8 cellular contexts compared by ENCODE assay signal in the genomic region with DNA sequence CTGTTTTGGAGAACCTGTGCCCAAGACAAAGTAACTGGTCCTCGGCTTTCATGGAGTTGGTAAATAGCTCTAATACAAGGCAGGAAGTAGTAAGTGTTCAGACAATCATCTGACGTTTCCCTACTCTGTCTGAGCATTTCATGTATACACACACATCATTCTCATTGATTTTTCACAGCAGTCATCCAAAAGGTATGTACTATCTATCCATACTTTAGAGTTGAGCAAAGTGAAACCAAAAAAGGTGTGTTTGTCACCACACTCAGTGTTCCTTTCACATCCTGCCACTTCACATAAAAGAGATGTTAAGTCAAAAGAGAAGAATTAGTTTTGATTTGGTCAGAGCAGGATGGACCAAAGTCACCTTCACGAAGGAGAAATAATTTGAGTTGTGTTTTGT. TPM values are rescaled to one million over a fixed set of nuclear protein-coding genes. Genes with fewer than 3 reads are reported as not detected.
DNase-seq lines count a peak whose midpoint lies in the region; ATAC-seq, FAIRE-seq and TF ChIP-seq lines count a peak whose summit lies in the region.
"Not testable (repeated sequence)": the region's sequence is repeated elsewhere in the genome, so short reads cannot be mapped to it uniquely, and the experiment has no call there.

No MANE protein-coding gene starts in this region.

- not testable (repeated sequence) for FAIRE-seq in GM12878 (lab: Jason Lieb, UNC)

- not testable (repeated sequence) for H3K9me3 ChIP-seq in CD4-positive, alpha-beta T cell (ENCODE audit: control insufficient read depth, low read length); GM12878 (replicated peaks; ENCODE audit: control insufficient read depth, insufficient read depth, low read length)

- TF ChIP-seq POLR2A in GM12878 (IDR thresholded peaks at IDR 0.05; ENCODE audit: low read depth, low read length): not testable (repeated sequence)

- POLR2A ChIA-PET in CD4-positive, alpha-beta T cell (lab: Charles Lee); activated CD8-positive, alpha-beta T cell treated with anti-CD3 and anti-CD28 coated beads for 36 hours (lab: Charles Lee); GM12878 (lab: Charles Lee): not testable (repeated sequence)

- not testable (repeated sequence) for H3K36me3 ChIP-seq in GM12878 (ENCODE audit: control insufficient read depth in 2 of 2, insufficient read depth in 2 of 2, low read length in 1 of 2)

- TF ChIP-seq EP300 in GM12878 (IDR thresholded peaks at IDR 0.05; ENCODE audit: borderline replicate concordance in 1 of 2, control insufficient read depth in 1 of 2, low read depth in 2 of 2, low read length in 2 of 2): not testable (repeated sequence)

- not testable (repeated sequence) for H2AFZ ChIP-seq in GM12878 (ENCODE audit: control insufficient read depth, low read depth, low read length)

- CTCF ChIA-PET in CD4-positive, alpha-beta T cell (lab: Charles Lee); activated CD8-positive, alpha-beta T cell treated with anti-CD3 and anti-CD28 coated beads for 36 hours (lab: Charles Lee); GM12878 (lab: Yijun Ruan, JAX): not testable (repeated sequence)

- not testable (repeated sequence) for H3K4me2 ChIP-seq in GM12878 (ENCODE audit: control insufficient read depth, insufficient read depth)

- H3K36me3 Mint-ChIP-seq in CD4-positive, alpha-beta T cell (ENCODE audit: low read depth); activated CD8-positive, alpha-beta T cell treated with anti-CD3 and anti-CD28 coated beads for 36 hours (ENCODE audit: low read depth): not testable (repeated sequence)

- not testable (repeated sequence) for TF ChIP-seq CTCF in CD4-positive, alpha-beta T cell (IDR thresholded peaks at IDR 0.05); activated CD8-positive, alpha-beta T cell treated with anti-CD3 and anti-CD28 coated beads for 36 hours (IDR thresholded peaks at IDR 0.05); GM12878 (IDR thresholded peaks at IDR 0.05 in 2 of 3, conservative IDR thresholded peaks at IDR 0.05 in 1 of 3; ENCODE audit: control insufficient read depth in 2 of 3, extremely low read depth in 1 of 3, insufficient read depth in 1 of 3, low read depth in 3 of 3, low read length in 3 of 3)

- in situ Hi-C loops in GM12878 (cut with MboI): not testable (repeated sequence)

- H3K4me1 Mint-ChIP-seq in CD4-positive, alpha-beta T cell (ENCODE audit: low read depth); activated CD8-positive, alpha-beta T cell treated with anti-CD3 and anti-CD28 coated beads for 36 hours (ENCODE audit: low read depth); stimulated activated naive CD8-positive, alpha-beta T cell treated with anti-CD3 and anti-CD28 coated beads, Interleukin-15, amount 100 ng/mL, for 72 hours: not testable (repeated sequence)

- H3K79me2 ChIP-seq in GM12878 (ENCODE audit: control insufficient read depth, insufficient read depth, low read length): not testable (repeated sequence)

- H3K9me3 Mint-ChIP-seq in CD4-positive, alpha-beta T cell; activated CD8-positive, alpha-beta T cell treated with anti-CD3 and anti-CD28 coated beads for 36 hours; stimulated activated naive CD8-positive, alpha-beta T cell treated with anti-CD3 and anti-CD28 coated beads, Interleukin-15, amount 100 ng/mL, for 72 hours: not testable (repeated sequence)

- not testable (repeated sequence) for H3K27ac Mint-ChIP-seq in CD4-positive, alpha-beta T cell; activated CD8-positive, alpha-beta T cell treated with anti-CD3 and anti-CD28 coated beads for 36 hours; stimulated activated naive CD8-positive, alpha-beta T cell treated with anti-CD3 and anti-CD28 coated beads, Interleukin-15, amount 100 ng/mL, for 72 hours

- not testable (repeated sequence) for H3K4me3 Mint-ChIP-seq in CD4-positive, alpha-beta T cell; activated CD8-positive, alpha-beta T cell treated with anti-CD3 and anti-CD28 coated beads for 36 hours; stimulated activated naive CD8-positive, alpha-beta T cell treated with anti-CD3 and anti-CD28 coated beads, Interleukin-15, amount 100 ng/mL, for 72 hours

- H3K4me3 ChIP-seq in GM12878: not testable (repeated sequence)

- H3K9ac ChIP-seq in GM12878 (ENCODE audit: control insufficient read depth, insufficient read depth, low read length): not testable (repeated sequence)

- H3K27me3 Mint-ChIP-seq in CD4-positive, alpha-beta T cell; activated CD8-positive, alpha-beta T cell treated with anti-CD3 and anti-CD28 coated beads for 36 hours; stimulated activated naive CD8-positive, alpha-beta T cell treated with anti-CD3 and anti-CD28 coated beads, Interleukin-15, amount 100 ng/mL, for 72 hours: not testable (repeated sequence)

- not testable (repeated sequence) for H3K27ac ChIP-seq in CD4-positive, alpha-beta T cell (ENCODE audit: low read depth, low read length); GM12878 (ENCODE audit: control insufficient read depth, insufficient read depth)

- H3K27me3 ChIP-seq in CD4-positive, alpha-beta T cell (ENCODE audit: control insufficient read depth, insufficient read depth, low read length); GM12878 (replicated peaks in 1 of 2; ENCODE audit: control insufficient read depth in 2 of 2, insufficient read depth in 2 of 2, low read length in 1 of 2): not testable (repeated sequence)

- SMC1A ChIA-PET in GM12878 (lab: Charles Lee; ENCODE audit: uncharacterized antibody, unreplicated experiment): not testable (repeated sequence)

- DNase-seq in CD4-positive, alpha-beta T cell; activated CD8-positive, alpha-beta T cell treated with anti-CD3 and anti-CD28 coated beads for 36 hours; GM12878 (ENCODE audit: low read depth, low spot score); stimulated activated naive CD8-positive, alpha-beta T cell treated with anti-CD3 and anti-CD28 coated beads, Interleukin-15, amount 100 ng/mL, for 72 hours: not testable (repeated sequence)

- no CpG with 5 or more reads among the region's 3 CpGs for WGBS in GM12878 (ENCODE audit: insufficient coverage, insufficient replicate concordance, low lambda C conversion rate, missing lambda C conversion rate)

- RAD21 ChIA-PET in GM12878 (lab: Charles Lee; ENCODE audit: unreplicated experiment): not testable (repeated sequence)

- BruUV-seq in GM12878 (replicated peaks; lab: Mats Ljungman, UMichigan): not testable (repeated sequence)

- TF ChIP-seq RAD21 in GM12878 (IDR thresholded peaks at IDR 0.05; ENCODE audit: insufficient read depth, low read depth, low read length): not testable (repeated sequence)

- intact Hi-C loops in CD4-positive, alpha-beta T cell (cut with DNase I, micrococcal nuclease); activated CD8-positive, alpha-beta T cell treated with anti-CD3 and anti-CD28 coated beads for 36 hours (cut with micrococcal nuclease); GM12878 (cut with micrococcal nuclease; ENCODE audit: unreplicated experiment): not testable (repeated sequence)

- peak; percentile 71 for ATAC-seq in CD4-positive, alpha-beta T cell (ENCODE audit: poor library complexity)
- ATAC-seq in GM18868 (IDR thresholded peaks at IDR 0.05; ENCODE audit: unreplicated experiment) (peak; percentile 71), GM19467 (IDR thresholded peaks at IDR 0.05; ENCODE audit: unreplicated experiment) (peak; percentile 45), HG02642 (IDR thresholded peaks at IDR 0.05; ENCODE audit: poor library complexity, unreplicated experiment) (peak; percentile 46), HG03432 (IDR thresholded peaks at IDR 0.05; ENCODE audit: unreplicated experiment) (peak; percentile 52), GM12878 (peak; percentile 86)
- ATAC-seq in activated CD8-positive, alpha-beta T cell treated with anti-CD3 and anti-CD28 coated beads for 36 hours: peak; percentile 81
- peak; percentile 90 for ATAC-seq in stimulated activated naive CD8-positive, alpha-beta T cell treated with anti-CD3 and anti-CD28 coated beads, Interleukin-15, amount 100 ng/mL, for 72 hours

- not testable (repeated sequence) for H4K20me1 ChIP-seq in GM12878 (ENCODE audit: control insufficient read depth, insufficient read depth)

- H3K4me1 ChIP-seq in GM12878 (ENCODE audit: control insufficient read depth, insufficient read depth, low read length): not testable (repeated sequence)

RNA-seq across cellular contexts. Expression of a gene that starts 33.7 kb away (rescaled TPM):
- 100 to 1,000 TPM; 276 to 295 TPM for total RNA-seq in CD4-positive, alpha-beta T cell
- total RNA-seq in activated CD8-positive, alpha-beta T cell treated with anti-CD3 and anti-CD28 coated beads for 36 hours: 100 to 1,000 TPM; 140 to 141 TPM
- total RNA-seq in GM12878 (2013; cell fraction: nucleolus; rRNA removed): 431 and 446 TPM in 2 replicates
- total RNA-seq in GM12878 (2014; rRNA removed) (40.7 and 42.9 TPM in 2 replicates), GM12878 (2014; rRNA removed; fragmentation: Illumina TruSeq; extraction: Trizol) (55.4 and 56.0 TPM in 2 replicates), GM12878 (2021) (67.0 and 80.5 TPM in 2 replicates)
- 242 TPM for polyA plus RNA-seq in GM12878 (2011; ENCODE audit: low read depth)
- polyA plus RNA-seq in GM12878 (2011; rRNA removed) (96.8 and 151 TPM in 2 replicates), GM12878 (2014; fragmentation: Illumina TruSeq; extraction: Trizol) (84.0 and 86.5 TPM in 2 replicates), GM12878 (2014; fragmentation: Nextera tagmentation; extraction: Ambion mirVana) (10 to 100 TPM; 14.5 to 21.8 TPM), GM12878 (2014; rRNA removed) (117 and 132 TPM in 2 replicates), GM12878 (2016; fragmentation: Nextera tagmentation; extraction: Ambion mirVana) (10 to 100 TPM; 22.4 to 22.6 TPM)
- polyA plus RNA-seq in GM12878 (2011; cell fraction: cytosol; rRNA removed): 27.9 and 31.3 TPM in 2 replicates
- polyA plus RNA-seq in GM12878 (2011; cell fraction: nucleus; rRNA removed): 440 and 533 TPM in 2 replicates
- polyA plus RNA-seq in GM12878 (2012): 252 and 271 TPM in 2 replicates
- 10.4 and 13.5 TPM in 2 replicates for polyA minus RNA-seq in GM12878 (2011; rRNA and poly(A)+ RNA removed)
- polyA minus RNA-seq in GM12878 (2011; cell fraction: cytosol; rRNA and poly(A)+ RNA removed): 8.0 and 8.8 TPM in 2 replicates
- 30.3 and 41.0 TPM in 2 replicates for polyA minus RNA-seq in GM12878 (2011; cell fraction: nucleus; rRNA and poly(A)+ RNA removed)

RNA-seq across cellular contexts. Expression of a gene that starts 36.9 kb away (rescaled TPM):
- total RNA-seq in CD4-positive, alpha-beta T cell: 10 to 100 TPM; 41.0 to 45.2 TPM
- total RNA-seq in activated CD8-positive, alpha-beta T cell treated with anti-CD3 and anti-CD28 coated beads for 36 hours: 10 to 100 TPM; 55.6 to 56.9 TPM
- 57.6 and 73.7 TPM in 2 replicates for total RNA-seq in GM12878 (2013; cell fraction: nucleolus; rRNA removed)
- total RNA-seq in GM12878 (2014; rRNA removed) (16.8 and 18.6 TPM in 2 replicates), GM12878 (2014; rRNA removed; fragmentation: Illumina TruSeq; extraction: Trizol) (17.3 and 18.9 TPM in 2 replicates), GM12878 (2021) (46.2 and 51.1 TPM in 2 replicates)
- polyA plus RNA-seq in GM12878 (2011; ENCODE audit: low read depth): 23.5 TPM
- polyA plus RNA-seq in GM12878 (2011; rRNA removed) (26.7 and 44.0 TPM in 2 replicates), GM12878 (2014; fragmentation: Illumina TruSeq; extraction: Trizol) (23.9 and 38.2 TPM in 2 replicates), GM12878 (2014; fragmentation: Nextera tagmentation; extraction: Ambion mirVana) (10 to 100 TPM; 14.4 to 17.2 TPM), GM12878 (2014; rRNA removed) (47.6 and 57.2 TPM in 2 replicates), GM12878 (2016; fragmentation: Nextera tagmentation; extraction: Ambion mirVana) (10 to 100 TPM; 32.4 to 33.5 TPM)
- polyA plus RNA-seq in GM12878 (2011; cell fraction: cytosol; rRNA removed): 62.3 and 67.5 TPM in 2 replicates
- 231 and 303 TPM in 2 replicates for polyA plus RNA-seq in GM12878 (2011; cell fraction: nucleus; rRNA removed)
- 37.8 and 45.9 TPM in 2 replicates for polyA plus RNA-seq in GM12878 (2012)
- 17.0 and 30.8 TPM in 2 replicates for polyA minus RNA-seq in GM12878 (2011; rRNA and poly(A)+ RNA removed)
- 13.1 and 14.0 TPM in 2 replicates for polyA minus RNA-seq in GM12878 (2011; cell fraction: cytosol; rRNA and poly(A)+ RNA removed)
- polyA minus RNA-seq in GM12878 (2011; cell fraction: nucleus; rRNA and poly(A)+ RNA removed): 24.8 and 30.4 TPM in 2 replicates
